In the genomic region with DNA sequence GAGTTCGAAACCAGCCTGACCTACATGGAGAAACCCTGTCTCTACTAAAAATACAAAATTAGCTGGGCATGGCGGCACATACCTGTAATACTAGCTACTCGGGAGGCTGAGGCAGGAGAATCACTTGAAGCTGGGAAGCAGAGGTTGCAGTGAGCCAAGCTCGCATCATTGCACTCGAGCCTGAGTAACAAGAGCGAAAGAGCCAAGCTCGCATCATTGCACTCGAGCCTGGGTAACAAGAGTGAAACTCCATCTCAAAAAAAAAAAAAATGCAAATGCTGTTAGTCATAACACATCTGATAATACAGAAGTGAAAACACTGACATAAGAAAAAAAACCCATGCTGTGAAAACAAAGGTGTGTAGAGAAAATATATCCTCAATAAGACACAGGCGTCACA, we compare ENCODE assay signal across 1 cellular context.
TF ChIP-seq lines count a peak whose summit lies in the region.

No MANE protein-coding gene starts in this region.

TF ChIP-seq in GM12878, 131 proteins besides CTCF, POLR2A, EP300 and RAD21 (continued from another document):
- TF ChIP-seq, protein P1, sequence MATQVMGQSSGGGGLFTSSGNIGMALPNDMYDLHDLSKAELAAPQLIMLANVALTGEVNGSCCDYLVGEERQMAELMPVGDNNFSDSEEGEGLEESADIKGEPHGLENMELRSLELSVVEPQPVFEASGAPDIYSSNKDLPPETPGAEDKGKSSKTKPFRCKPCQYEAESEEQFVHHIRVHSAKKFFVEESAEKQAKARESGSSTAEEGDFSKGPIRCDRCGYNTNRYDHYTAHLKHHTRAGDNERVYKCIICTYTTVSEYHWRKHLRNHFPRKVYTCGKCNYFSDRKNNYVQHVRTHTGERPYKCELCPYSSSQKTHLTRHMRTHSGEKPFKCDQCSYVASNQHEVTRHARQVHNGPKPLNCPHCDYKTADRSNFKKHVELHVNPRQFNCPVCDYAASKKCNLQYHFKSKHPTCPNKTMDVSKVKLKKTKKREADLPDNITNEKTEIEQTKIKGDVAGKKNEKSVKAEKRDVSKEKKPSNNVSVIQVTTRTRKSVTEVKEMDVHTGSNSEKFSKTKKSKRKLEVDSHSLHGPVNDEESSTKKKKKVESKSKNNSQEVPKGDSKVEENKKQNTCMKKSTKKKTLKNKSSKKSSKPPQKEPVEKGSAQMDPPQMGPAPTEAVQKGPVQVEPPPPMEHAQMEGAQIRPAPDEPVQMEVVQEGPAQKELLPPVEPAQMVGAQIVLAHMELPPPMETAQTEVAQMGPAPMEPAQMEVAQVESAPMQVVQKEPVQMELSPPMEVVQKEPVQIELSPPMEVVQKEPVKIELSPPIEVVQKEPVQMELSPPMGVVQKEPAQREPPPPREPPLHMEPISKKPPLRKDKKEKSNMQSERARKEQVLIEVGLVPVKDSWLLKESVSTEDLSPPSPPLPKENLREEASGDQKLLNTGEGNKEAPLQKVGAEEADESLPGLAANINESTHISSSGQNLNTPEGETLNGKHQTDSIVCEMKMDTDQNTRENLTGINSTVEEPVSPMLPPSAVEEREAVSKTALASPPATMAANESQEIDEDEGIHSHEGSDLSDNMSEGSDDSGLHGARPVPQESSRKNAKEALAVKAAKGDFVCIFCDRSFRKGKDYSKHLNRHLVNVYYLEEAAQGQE (IDR thresholded peaks at IDR 0.05; ENCODE audit: low read depth, low read length): peak; percentile 37; the same call in 1 of the 2 replicates
- TF ChIP-seq MTA2 (IDR thresholded peaks at IDR 0.05; ENCODE audit: low read depth): peak; percentile 65; the same call in 1 of the 2 replicates
- TF ChIP-seq MEF2B (IDR thresholded peaks at IDR 0.05; ENCODE audit: partially characterized antibody, poor library complexity, severe bottlenecking): peak; percentile 69
- TF ChIP-seq IKZF1 (conservative IDR thresholded peaks at IDR 0.05): peak; percentile 41; the same call in 1 of the 2 replicates
- peak; percentile 93 for TF ChIP-seq ATF7 (IDR thresholded peaks at IDR 0.05; ENCODE audit: low read depth)
- TF ChIP-seq GABPA (IDR thresholded peaks at IDR 0.05; ENCODE audit: low read depth): peak; percentile 60; the same call in 1 of the 2 replicates
- peak; percentile 98 for TF ChIP-seq JUNB (IDR thresholded peaks at IDR 0.05)
- TF ChIP-seq BACH1 (IDR thresholded peaks at IDR 0.05; ENCODE audit: borderline replicate concordance): 0 out of 2 replicates have a peak, but pooled peaks have one; percentile 33
- TF ChIP-seq NFIC (IDR thresholded peaks at IDR 0.05; ENCODE audit: low read depth, low read length): peak; percentile 93
- peak; percentile 76; the same call in 1 of the 2 replicates for TF ChIP-seq WRNIP1 (IDR thresholded peaks at IDR 0.05; ENCODE audit: borderline replicate concordance, low read depth, low read length)
- TF ChIP-seq, protein P2, sequence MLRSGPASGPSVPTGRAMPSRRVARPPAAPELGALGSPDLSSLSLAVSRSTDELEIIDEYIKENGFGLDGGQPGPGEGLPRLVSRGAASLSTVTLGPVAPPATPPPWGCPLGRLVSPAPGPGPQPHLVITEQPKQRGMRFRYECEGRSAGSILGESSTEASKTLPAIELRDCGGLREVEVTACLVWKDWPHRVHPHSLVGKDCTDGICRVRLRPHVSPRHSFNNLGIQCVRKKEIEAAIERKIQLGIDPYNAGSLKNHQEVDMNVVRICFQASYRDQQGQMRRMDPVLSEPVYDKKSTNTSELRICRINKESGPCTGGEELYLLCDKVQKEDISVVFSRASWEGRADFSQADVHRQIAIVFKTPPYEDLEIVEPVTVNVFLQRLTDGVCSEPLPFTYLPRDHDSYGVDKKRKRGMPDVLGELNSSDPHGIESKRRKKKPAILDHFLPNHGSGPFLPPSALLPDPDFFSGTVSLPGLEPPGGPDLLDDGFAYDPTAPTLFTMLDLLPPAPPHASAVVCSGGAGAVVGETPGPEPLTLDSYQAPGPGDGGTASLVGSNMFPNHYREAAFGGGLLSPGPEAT (IDR thresholded peaks at IDR 0.05; ENCODE audit: low read depth): peak; percentile 74; the same call in 1 of the 2 replicates
- peak; percentile 89 for TF ChIP-seq PAX5 (IDR thresholded peaks at IDR 0.05; ENCODE audit: borderline replicate concordance, low read depth, low read length)
- TF ChIP-seq, protein P3, sequence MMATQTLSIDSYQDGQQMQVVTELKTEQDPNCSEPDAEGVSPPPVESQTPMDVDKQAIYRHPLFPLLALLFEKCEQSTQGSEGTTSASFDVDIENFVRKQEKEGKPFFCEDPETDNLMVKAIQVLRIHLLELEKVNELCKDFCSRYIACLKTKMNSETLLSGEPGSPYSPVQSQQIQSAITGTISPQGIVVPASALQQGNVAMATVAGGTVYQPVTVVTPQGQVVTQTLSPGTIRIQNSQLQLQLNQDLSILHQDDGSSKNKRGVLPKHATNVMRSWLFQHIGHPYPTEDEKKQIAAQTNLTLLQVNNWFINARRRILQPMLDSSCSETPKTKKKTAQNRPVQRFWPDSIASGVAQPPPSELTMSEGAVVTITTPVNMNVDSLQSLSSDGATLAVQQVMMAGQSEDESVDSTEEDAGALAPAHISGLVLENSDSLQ (IDR thresholded peaks at IDR 0.05): peak; percentile 32; the same call in 1 of the 2 replicates
- peak; percentile 93 for TF ChIP-seq SREBF1 (IDR thresholded peaks at IDR 0.05; ENCODE audit: low read length)
- peak; percentile 47; the same call in 1 of the 2 replicates for TF ChIP-seq EED (IDR thresholded peaks at IDR 0.05; ENCODE audit: low read depth)
- peak; percentile 74; the same call in 1 of the 2 replicates for TF ChIP-seq PML (IDR thresholded peaks at IDR 0.05; ENCODE audit: low read length)
- peak; percentile 67 for TF ChIP-seq CREM (IDR thresholded peaks at IDR 0.05; ENCODE audit: low read depth)
- TF ChIP-seq IKZF2 (IDR thresholded peaks at IDR 0.05): peak; percentile 16 to 76; a peak in 2 of 4 replicates
- peak; percentile 85 for TF ChIP-seq NR2F1 (conservative IDR thresholded peaks at IDR 0.05)
- 0 out of 2 replicates have a peak, but pooled peaks have one; percentile 24 for TF ChIP-seq CBX5 (IDR thresholded peaks at IDR 0.05; ENCODE audit: low read depth)
- peak; percentile 84; the same call in 1 of the 2 replicates for TF ChIP-seq FOXM1 (IDR thresholded peaks at IDR 0.05; ENCODE audit: low read depth, low read length)
- peak; percentile 95; the same call in 1 of the 2 replicates for TF ChIP-seq ZBED1 (IDR thresholded peaks at IDR 0.05; ENCODE audit: borderline replicate concordance)
- TF ChIP-seq ZNF217 (IDR thresholded peaks at IDR 0.05): peak; percentile 100
- peak; percentile 95 for TF ChIP-seq ZNF384 (IDR thresholded peaks at IDR 0.05; ENCODE audit: borderline replicate concordance, low read depth, low read length)
- TF ChIP-seq BHLHE40 (IDR thresholded peaks at IDR 0.05; ENCODE audit: borderline replicate concordance in 1 of 2, low read depth in 2 of 2, low read length in 1 of 2): peak; percentile 11 to 35; a peak in 1 of 4 replicates
- TF ChIP-seq DPF2 (IDR thresholded peaks at IDR 0.05): peak; percentile 51; the same call in 1 of the 2 replicates
- TF ChIP-seq SPI1 (IDR thresholded peaks at IDR 0.05; ENCODE audit: borderline replicate concordance, insufficient read depth, low read depth, low read length): peak; percentile 82; the same call in 1 of the 2 replicates
- peak; percentile 75; the same call in 1 of the 2 replicates for TF ChIP-seq RUNX3 (IDR thresholded peaks at IDR 0.05; ENCODE audit: low read length)
- TF ChIP-seq BCL11A (IDR thresholded peaks at IDR 0.05; ENCODE audit: low read depth, low read length): peak; percentile 74; the same call in 1 of the 2 replicates
- TF ChIP-seq CEBPB (IDR thresholded peaks at IDR 0.05; ENCODE audit: borderline replicate concordance in 1 of 2, low read depth in 2 of 2, low read length in 2 of 2): 0 out of 4 replicates have a peak, but pooled peaks of 1 of the 2 experiments have one; percentile 45
- TF ChIP-seq CREB1 (IDR thresholded peaks at IDR 0.05; ENCODE audit: low read depth): peak; percentile 29; the same call in 1 of the 2 replicates
- TF ChIP-seq RCOR1 (conservative IDR thresholded peaks at IDR 0.05; ENCODE audit: low read depth, low read length): peak; percentile 96
- TF ChIP-seq NBN (IDR thresholded peaks at IDR 0.05): peak; percentile 79
- TF ChIP-seq POU2F2 (IDR thresholded peaks at IDR 0.05; ENCODE audit: borderline replicate concordance, low read depth, low read length): peak; percentile 99
- TF ChIP-seq, protein P4, sequence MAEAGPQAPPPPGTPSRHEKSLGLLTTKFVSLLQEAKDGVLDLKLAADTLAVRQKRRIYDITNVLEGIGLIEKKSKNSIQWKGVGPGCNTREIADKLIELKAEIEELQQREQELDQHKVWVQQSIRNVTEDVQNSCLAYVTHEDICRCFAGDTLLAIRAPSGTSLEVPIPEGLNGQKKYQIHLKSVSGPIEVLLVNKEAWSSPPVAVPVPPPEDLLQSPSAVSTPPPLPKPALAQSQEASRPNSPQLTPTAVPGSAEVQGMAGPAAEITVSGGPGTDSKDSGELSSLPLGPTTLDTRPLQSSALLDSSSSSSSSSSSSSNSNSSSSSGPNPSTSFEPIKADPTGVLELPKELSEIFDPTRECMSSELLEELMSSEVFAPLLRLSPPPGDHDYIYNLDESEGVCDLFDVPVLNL (IDR thresholded peaks at IDR 0.05; ENCODE audit: low read depth, low read length): peak; percentile 48; the same call in 1 of the 2 replicates
TF ChIP-seq in GM12878: peak in this region for 44; not testable (repeated sequence) for 87.
